ENCODE assay signal across 13 cellular contexts in the genomic region with DNA sequence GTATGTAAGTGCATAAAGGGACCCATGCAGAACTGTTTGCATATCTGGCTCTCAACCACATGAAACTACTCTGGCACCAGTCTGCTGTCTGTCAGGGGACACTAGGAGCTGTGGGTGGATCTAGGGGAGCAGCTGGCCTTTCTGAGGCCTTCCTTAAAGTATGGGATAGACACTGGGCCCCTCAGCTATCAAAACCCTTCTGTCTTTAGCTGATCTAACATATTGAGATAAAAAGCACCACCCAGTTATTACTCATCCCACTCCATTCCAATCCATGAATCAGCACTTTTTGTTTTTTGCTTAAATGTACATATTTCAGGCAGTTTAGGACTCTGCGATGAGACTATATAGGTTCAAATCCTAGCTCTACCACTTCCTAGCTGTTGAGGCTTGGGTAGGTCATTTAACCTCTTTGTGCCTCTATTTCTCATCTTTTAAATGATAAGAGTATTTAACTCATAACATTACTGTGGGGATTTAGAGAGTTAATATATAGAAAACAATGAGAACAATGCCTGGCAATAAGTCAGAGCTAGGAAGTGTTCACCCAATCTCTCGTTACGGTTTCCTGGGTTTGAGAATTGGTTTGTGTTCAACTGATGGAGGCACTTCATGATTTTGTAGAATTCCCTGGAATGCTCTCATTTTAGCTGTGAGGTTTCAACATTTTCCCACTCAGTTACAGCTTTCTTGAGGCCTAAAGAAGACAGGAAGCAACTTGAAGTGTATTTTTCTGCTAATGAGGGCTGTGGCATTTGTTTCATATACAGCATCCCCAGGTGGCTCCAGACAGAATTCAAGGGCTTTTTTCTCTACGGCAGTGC.
DNase-seq lines count a peak whose midpoint lies in the region; ATAC-seq, FAIRE-seq and TF ChIP-seq lines count a peak whose summit lies in the region.
"Had no signal": no experiment of that assay in that cellular context is flagged by ENCODE, and none has a peak within 500 bp of the region (broad histone marks: within the 10 kb centered on the region; RNA-seq: fewer than 3 reads in every experiment).

No MANE protein-coding gene starts in this region.

- peaks cover 47% of the 10 kb centered on the region for H3K4me1 Mint-ChIP-seq in astrocyte (ENCODE audit: low read depth, unreplicated experiment)

- TF ChIP-seq CTCF in astrocyte (IDR thresholded peaks at IDR 0.05; ENCODE audit: insufficient read depth, low read depth, low read length), result no peak

- no peaks in the 10 kb centered on the region for H3K36me3 ChIP-seq in astrocyte (ENCODE audit: insufficient read depth, low read length)
- H3K36me3 ChIP-seq: Peyer's patch had no signal

- no peaks in the 10 kb centered on the region for H3K79me2 ChIP-seq in astrocyte (ENCODE audit: insufficient read depth, low read length)

- H3K27me3 Mint-ChIP-seq in astrocyte (ENCODE audit: low read depth, unreplicated experiment), result no peaks in the 10 kb centered on the region
- H3K27me3 Mint-ChIP-seq: activated CD4-positive, alpha-beta T cell treated with anti-CD3 and anti-CD28 coated beads, Interleukin-2, amount 10 ng/mL, durations not matched to agents 24 days and 14 days; activated naive CD8-positive, alpha-beta T cell treated with anti-CD3 and anti-CD28 coated beads, Interleukin-2, amount 10 ng/mL, durations not matched to agents 7 days and 5 days had no signal

- H4K20me1 ChIP-seq in astrocyte (ENCODE audit: insufficient read depth, low read length), result no peaks in the 10 kb centered on the region

- peak overlapping the region; percentile 18 for H3K4me3 Mint-ChIP-seq in astrocyte (ENCODE audit: unreplicated experiment)
- H3K4me3 Mint-ChIP-seq: activated CD4-positive, alpha-beta T cell treated with anti-CD3 and anti-CD28 coated beads, Interleukin-2, amount 10 ng/mL, durations not matched to agents 24 days and 14 days; activated naive CD8-positive, alpha-beta T cell treated with anti-CD3 and anti-CD28 coated beads, Interleukin-2, amount 10 ng/mL, durations not matched to agents 7 days and 5 days had no signal

- no peak for ATAC-seq in HG02938 (IDR thresholded peaks at IDR 0.05; ENCODE audit: unreplicated experiment)

- no peaks in the 10 kb centered on the region for H3K9me3 ChIP-seq in astrocyte (ENCODE audit: insufficient read depth, low read depth, low read length)
- H3K9me3 ChIP-seq: Peyer's patch had no signal

- in situ Hi-C loops in ACHN (cut with HindIII; ENCODE audit: low pct_ligation_motif_present, low pct_unique_long_range_greater_than_20kb, low sequenced_read_pairs), result no loop called here

- peaks cover 27% of the 10 kb centered on the region for H3K4me1 ChIP-seq in astrocyte (ENCODE audit: insufficient read depth, low read length)

- H3K27ac ChIP-seq in astrocyte (ENCODE audit: low read depth, low read length), result peak overlapping the region; percentile 15

- DNase-seq in AG20443 (ENCODE audit: low spot score) (peak; percentile 39), HT1080 (ENCODE audit: low read depth) (peak; percentile 69), astrocyte (ENCODE audit: low read depth) (peak; percentile 58), kidney glomerular epithelial cell (lab: John Stamatoyannopoulos, UW) (peak; percentile 20), RPMI8226 (no peak), ACHN (no peak), NCI-H2107 (lab: John Stamatoyannopoulos, UW) (no peak)
- DNase-seq: activated CD4-positive, alpha-beta T cell treated with anti-CD3 and anti-CD28 coated beads, Interleukin-2, amount 10 ng/mL, durations not matched to agents 24 days and 14 days; activated naive CD8-positive, alpha-beta T cell treated with anti-CD3 and anti-CD28 coated beads, Interleukin-2, amount 10 ng/mL, durations not matched to agents 7 days and 5 days; NCI-H146 had no signal

- no peaks in the 10 kb centered on the region for H3K27me3 ChIP-seq in astrocyte (ENCODE audit: insufficient read depth, low read length)
- H3K27me3 ChIP-seq: Peyer's patch had no signal

- no peaks in the 10 kb centered on the region for H3K36me3 Mint-ChIP-seq in astrocyte (ENCODE audit: low read depth, unreplicated experiment)
- H3K36me3 Mint-ChIP-seq: activated naive CD8-positive, alpha-beta T cell treated with anti-CD3 and anti-CD28 coated beads, Interleukin-2, amount 10 ng/mL, durations not matched to agents 7 days and 5 days had no signal

- H2AFZ ChIP-seq in astrocyte (ENCODE audit: low read depth, low read length), result peak overlapping the region; percentile 23

- peak overlapping the region; percentile 21 for H3K4me2 ChIP-seq in astrocyte (ENCODE audit: low read length)

- H3K9ac ChIP-seq in astrocyte (ENCODE audit: low read length), result no peak overlapping the region

- no peaks in the 10 kb centered on the region for H3K9me3 Mint-ChIP-seq in astrocyte (ENCODE audit: unreplicated experiment)
- H3K9me3 Mint-ChIP-seq: activated CD4-positive, alpha-beta T cell treated with anti-CD3 and anti-CD28 coated beads, Interleukin-2, amount 10 ng/mL, durations not matched to agents 24 days and 14 days; activated naive CD8-positive, alpha-beta T cell treated with anti-CD3 and anti-CD28 coated beads, Interleukin-2, amount 10 ng/mL, durations not matched to agents 7 days and 5 days had no signal

- no peak for FAIRE-seq in astrocyte (lab: Jason Lieb, UNC)
- FAIRE-seq: D721Med had no signal

- no peak overlapping the region for H3K4me3 ChIP-seq in astrocyte (ENCODE audit: insufficient read depth, low read depth, low read length)
- H3K4me3 ChIP-seq: Peyer's patch had no signal

- peak overlapping the region; percentile 76 for H3K27ac Mint-ChIP-seq in astrocyte (ENCODE audit: unreplicated experiment)
- H3K27ac Mint-ChIP-seq: activated CD4-positive, alpha-beta T cell treated with anti-CD3 and anti-CD28 coated beads, Interleukin-2, amount 10 ng/mL, durations not matched to agents 24 days and 14 days; activated naive CD8-positive, alpha-beta T cell treated with anti-CD3 and anti-CD28 coated beads, Interleukin-2, amount 10 ng/mL, durations not matched to agents 7 days and 5 days had no signal

Comparison
In these comparisons a context has a peak if more than half of its experiments do, and no peak if none do; other contexts are left out.
1. DNase-seq: peak in AG20443 (single experiment), HT1080 (single experiment), astrocyte (single experiment) and kidney glomerular epithelial cell (single experiment); none in RPMI8226 (single experiment), ACHN (single experiment) and NCI-H2107 (single experiment).